32 cellular contexts compared by ENCODE assay signal in genomic region chr9:127606043-127606442, GRCh38.
"Had no signal": no experiment of that assay in that cellular context is flagged by ENCODE, and none has a peak within 500 bp of the region (broad histone marks: within the 10 kb centered on the region; RNA-seq: fewer than 3 reads in every experiment).

No MANE protein-coding gene starts in this region.

- FAIRE-seq: astrocyte, TTC549 had no signal

- H3K27me3 ChIP-seq: adrenal gland, body of pancreas, brain microvascular endothelial cell, breast epithelium had no signal

- H3K27ac ChIP-seq: adrenal gland, body of pancreas, brain microvascular endothelial cell, breast epithelium had no signal

- H3K9me3 ChIP-seq: adrenal gland, body of pancreas, breast epithelium had no signal

- H3K36me3 ChIP-seq: adrenal gland, brain microvascular endothelial cell, breast epithelium had no signal

- H3K4me3 ChIP-seq: adrenal gland, body of pancreas, breast epithelium had no signal

- ATAC-seq: activated CD8-positive, alpha-beta T cell treated with anti-CD3 and anti-CD28 coated beads for 36 hours; activated naive CD4-positive, alpha-beta T cell treated with anti-CD3 and anti-CD28 coated beads, Interleukin-2, amount 50 U/mL, for 72 hours; activated T-cell treated with anti-CD3 and anti-CD28 coated beads, Interleukin-2, amount 50 U/mL, for 4 hours; activated T-cell treated with anti-CD3 and anti-CD28 coated beads, Interleukin-2, amount 50 U/mL, for 72 hours; activated T-helper 17 cell treated with anti-CD3 and anti-CD28 coated beads, Interleukin-2, amount 50 U/mL, for 72 hours; body of pancreas had no signal

- DNase-seq: activated B cell treated with CpG ODN at 0.5 μM for 24 hours; activated CD4-positive, alpha-beta memory T cell treated with anti-CD3 and anti-CD28 coated beads for 36 hours; activated CD4-positive, alpha-beta T cell treated with anti-CD3 and anti-CD28 coated beads for 4 hours; activated CD4-positive, alpha-beta T cell treated with anti-CD3 and anti-CD28 coated beads, Interleukin-2, amount 10 ng/mL, durations not matched to agents 24 days and 14 days; activated CD4-positive, alpha-beta T cell treated with anti-CD3 and anti-CD28 coated beads, Interleukin-2, amount 50 U/mL, for 1 hour; activated CD4-positive, alpha-beta T cell treated with anti-CD3 and anti-CD28 coated beads, Interleukin-2, amount 50 U/mL, for 4 hours; activated CD4-positive, CD25-positive, alpha-beta regulatory T cell treated with anti-CD3 and anti-CD28 coated beads, Interleukin-2, amount 50 U/mL, for 72 hours; activated CD8-positive, alpha-beta memory T cell treated with anti-CD3 and anti-CD28 coated beads, Interleukin-2, amount 50 U/mL, for 4 hours; activated CD8-positive, alpha-beta T cell treated with anti-CD3 and anti-CD28 coated beads for 36 hours; activated effector memory CD4-positive, alpha-beta T cell treated with anti-CD3 and anti-CD28 coated beads, Interleukin-2, amount 50 U/mL, for 16 hours; activated gamma-delta T cell treated with Interleukin-2 at 50 U/mL for 16 hours; activated naive CD4-positive, alpha-beta T cell; activated naive CD4-positive, alpha-beta T cell treated with anti-CD3 and anti-CD28 coated beads for 36 hours; activated naive CD4-positive, alpha-beta T cell treated with anti-CD3 and anti-CD28 coated beads, Interleukin-2, amount 50 U/mL, for 16 hours; activated naive CD8-positive, alpha-beta T cell treated with anti-CD3 and anti-CD28 coated beads for 36 hours; activated T-cell treated with anti-CD3 and anti-CD28 coated beads for 4 hours; activated T-cell treated with anti-CD3 and anti-CD28 coated beads, Interleukin-2, amount 50 U/mL, for 1 hour; activated T-cell treated with anti-CD3 and anti-CD28 coated beads, Interleukin-2, amount 50 U/mL, for 4 hours; activated T-cell treated with anti-CD3 and anti-CD28 coated beads, Interleukin-2, amount 50 U/mL, for 72 hours; adrenal gland; amniotic stem cell; aorta; body of pancreas; brain microvascular endothelial cell; central memory CD4-positive, alpha-beta T cell; T-helper 2 cell; T-helper 9 cell had no signal
